In the genomic region with DNA sequence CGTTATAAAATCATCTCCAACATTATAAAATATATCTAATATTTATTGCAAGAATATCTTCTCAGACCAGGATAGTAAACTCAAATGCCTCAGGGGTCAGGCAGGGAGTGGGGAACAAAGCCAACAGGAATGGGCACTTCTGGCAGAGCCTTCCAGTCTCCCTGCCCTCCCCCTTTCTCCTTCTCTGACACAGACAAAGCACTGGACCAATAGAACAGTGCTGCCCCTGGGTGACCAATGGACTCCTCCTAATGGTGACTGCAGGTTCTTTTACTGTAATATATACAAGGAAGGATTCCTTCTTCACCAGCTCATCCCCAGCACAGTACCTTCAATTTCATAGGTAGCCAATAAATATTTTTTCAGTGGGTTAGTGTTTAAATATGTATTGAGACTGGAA, we compare ENCODE assay signal across 19 cellular contexts. TPM values are rescaled to one million over a fixed set of nuclear protein-coding genes. Genes with fewer than 3 reads are reported as not detected.
DNase-seq lines count a peak whose midpoint lies in the region; ATAC-seq and TF ChIP-seq lines count a peak whose summit lies in the region.
"Had no signal": no experiment of that assay in that cellular context is flagged by ENCODE, and none has a peak within 500 bp of the region (broad histone marks: within the 10 kb centered on the region; RNA-seq: fewer than 3 reads in every experiment).

No MANE protein-coding gene starts in this region.

- H3K4me1 Mint-ChIP-seq in natural killer cell treated with Interleukin-12 subunit alpha and Interleukin-12 subunit beta and Interleukin-15 and Interleukin-18, amount 100 ng/mL, for 72 hours (ENCODE audit: low read depth in 2 of 2) = no peaks in the 10 kb centered on the region
- H3K4me1 Mint-ChIP-seq: CD4-positive, alpha-beta memory T cell had no signal

- no peak for TF ChIP-seq CTCF in RWPE1 (conservative IDR thresholded peaks at IDR 0.05; ENCODE audit: low read depth)

- POLR2A ChIA-PET in RWPE1 (lab: Yijun Ruan, JAX; ENCODE audit: low non-redundant PET) (no interaction called here), HEK293T (lab: Yijun Ruan, JAX) (no interaction called here)

- DNase-seq in ACHN (peak; percentile 19), ELF-1 (ENCODE audit: low read depth, low spot score) (peak; percentile 50), RWPE1 (ENCODE audit: low spot score) (no peak), iPS-NIHi7 (ENCODE audit: extremely low spot score) (peak; percentile 25), HEK293T (ENCODE audit: extremely low spot score) (no peak)
- DNase-seq in natural killer cell treated with Interleukin-12 subunit alpha and Interleukin-12 subunit beta and Interleukin-15 and Interleukin-18, amount 100 ng/mL, for 72 hours (ENCODE audit: low spot score) = no peak
- DNase-seq: CD4-positive, alpha-beta memory T cell; DMS79 treated with DMSO at 0.1 percent for 48 hours; GF-D8; NCI-H2171; NCI-H446 treated with DMSO at 0.1 percent for 48 hours; NCI-H774 had no signal

- peaks cover 0 to 2% of the 10 kb centered on the region in 2 donors for H3K27me3 Mint-ChIP-seq in natural killer cell treated with Interleukin-12 subunit alpha and Interleukin-12 subunit beta and Interleukin-15 and Interleukin-18, amount 100 ng/mL, for 72 hours

- H3K27ac Mint-ChIP-seq in natural killer cell treated with Interleukin-12 subunit alpha and Interleukin-12 subunit beta and Interleukin-15 and Interleukin-18, amount 100 ng/mL, for 72 hours = no peak overlapping the region
- H3K27ac Mint-ChIP-seq: CD4-positive, alpha-beta memory T cell; T-helper 1 cell treated with Interleukin-12 subunit alpha and Interleukin-12 subunit beta and Interleukin-4 antibody, amounts not matched to agents 30 μg/mL and 1 μg/mL, for 36 hours had no signal

- peak overlapping the region; percentile 81; the same call in 1 of the 2 replicates for H3K27ac ChIP-seq in RWPE1
- H3K27ac ChIP-seq: KMS-11 had no signal

- CTCF ChIA-PET in RWPE1 (lab: Yijun Ruan, JAX) (no interaction called here), HEK293T (lab: Yijun Ruan, JAX) (no interaction called here)

- H3K9me3 Mint-ChIP-seq in natural killer cell treated with Interleukin-12 subunit alpha and Interleukin-12 subunit beta and Interleukin-15 and Interleukin-18, amount 100 ng/mL, for 72 hours = no peaks in the 10 kb centered on the region
- H3K9me3 Mint-ChIP-seq: CD4-positive, alpha-beta memory T cell; T-helper 1 cell treated with Interleukin-12 subunit alpha and Interleukin-12 subunit beta and Interleukin-4 antibody, amounts not matched to agents 30 μg/mL and 1 μg/mL, for 36 hours had no signal

- no peaks in the 10 kb centered on the region for H3K36me3 Mint-ChIP-seq in natural killer cell treated with Interleukin-12 subunit alpha and Interleukin-12 subunit beta and Interleukin-15 and Interleukin-18, amount 100 ng/mL, for 72 hours
- H3K36me3 Mint-ChIP-seq: CD4-positive, alpha-beta memory T cell had no signal

- no peak for ATAC-seq in natural killer cell treated with Interleukin-12 subunit alpha and Interleukin-12 subunit beta and Interleukin-15 and Interleukin-18, amount 100 ng/mL, for 72 hours
- ATAC-seq in GM19452 (IDR thresholded peaks at IDR 0.05; ENCODE audit: unreplicated experiment) = no peak
- ATAC-seq: HepG2, Panc1, Right ventricle myocardium inferior had no signal

- H3K4me3 Mint-ChIP-seq in natural killer cell treated with Interleukin-12 subunit alpha and Interleukin-12 subunit beta and Interleukin-15 and Interleukin-18, amount 100 ng/mL, for 72 hours = no peak overlapping the region
- H3K4me3 Mint-ChIP-seq: CD4-positive, alpha-beta memory T cell; T-helper 1 cell treated with Interleukin-12 subunit alpha and Interleukin-12 subunit beta and Interleukin-4 antibody, amounts not matched to agents 30 μg/mL and 1 μg/mL, for 36 hours had no signal

- in situ Hi-C loops in ACHN (cut with HindIII; ENCODE audit: low pct_ligation_motif_present, low pct_unique_long_range_greater_than_20kb, low sequenced_read_pairs) = no loop called here

TF ChIP-seq in HEK293T, 16 proteins besides CTCF, POLR2A, EP300 and RAD21:
- TF ChIP-seq SUZ12 (IDR thresholded peaks at IDR 0.05) (no peak), BHLHE40 (IDR thresholded peaks at IDR 0.05; ENCODE audit: borderline replicate concordance) (no peak), NFRKB (IDR thresholded peaks at IDR 0.05) (no peak), FOXK2 (IDR thresholded peaks at IDR 0.05) (no peak)

RNA-seq across cellular contexts. Expression of a gene that starts 31.1 kb away (rescaled TPM):
- total RNA-seq in natural killer cell treated with Interleukin-12 subunit alpha and Interleukin-12 subunit beta and Interleukin-15 and Interleukin-18, amount 100 ng/mL, for 72 hours = not detected
- total RNA-seq: CD4-positive, alpha-beta memory T cell; H4; HepG2 had no signal

Comparison
In these comparisons a context has a peak if more than half of its experiments do, and no peak if none do; other contexts are left out.
1. DNase-seq: peak in ACHN (single experiment), ELF-1 (single experiment) and iPS-NIHi7 (single experiment); none in RWPE1 (single experiment), natural killer cell treated with Interleukin-12 subunit alpha and Interleukin-12 subunit beta and Interleukin-15 and Interleukin-18, amount 100 ng/mL, for 72 hours (single experiment) and HEK293T (single experiment).